ENCODE assay signal across 15 cellular contexts in the genomic region with DNA sequence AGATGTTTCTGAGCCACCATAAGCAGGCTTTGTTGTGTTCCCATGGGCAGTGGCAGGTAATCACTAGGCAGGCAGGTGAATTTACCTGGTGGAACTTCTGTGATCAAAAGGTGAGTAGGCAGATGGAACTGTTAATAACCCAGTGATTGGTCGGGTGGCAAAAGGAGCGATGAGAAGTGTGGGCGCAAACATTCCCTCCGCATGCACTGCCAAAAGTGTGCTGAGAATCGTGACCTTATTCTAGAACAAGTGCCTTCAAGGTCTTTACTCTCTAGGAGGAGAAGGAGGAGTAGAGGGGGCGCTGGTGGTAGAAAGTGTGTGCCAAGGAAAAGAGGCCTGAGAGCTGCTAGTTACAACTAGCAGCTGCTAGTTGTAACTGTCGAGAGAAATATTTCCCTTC.
"Had no signal": no experiment of that assay in that cellular context is flagged by ENCODE, and none has a peak within 500 bp of the region (broad histone marks: within the 10 kb centered on the region; RNA-seq: fewer than 3 reads in every experiment).

No MANE protein-coding gene starts in this region.

- H3K4me3 Mint-ChIP-seq: activated naive CD4-positive, alpha-beta T cell treated with anti-CD3 and anti-CD28 coated beads for 36 hours; mesothelial cell of epicardium had no signal

- H3K27ac ChIP-seq: brain microvascular endothelial cell, right atrium auricular region, skin epidermis, vagina had no signal

- H3K36me3 ChIP-seq: brain microvascular endothelial cell, right atrium auricular region, vagina had no signal

- DNase-seq: activated CD4-positive, alpha-beta T cell treated with anti-CD3 and anti-CD28 coated beads, Interleukin-2, amount 50 U/mL, for 48 hours; activated CD8-positive, alpha-beta memory T cell treated with anti-CD3 and anti-CD28 coated beads, Interleukin-2, amount 50 U/mL, for 4 hours; activated naive CD4-positive, alpha-beta T cell treated with anti-CD3 and anti-CD28 coated beads for 36 hours; amygdala; brain microvascular endothelial cell; cerebellar nuclear complex; dermis blood vessel endothelial cell; hippocampal formation; posterior cingulate gyrus; stimulated activated CD4-positive, alpha-beta T cell treated with anti-CD3 and anti-CD28 coated beads, Interleukin-4, amount 100 ng/mL, for 4 hours; T-helper 17 cell had no signal

- H3K36me3 Mint-ChIP-seq: mesothelial cell of epicardium had no signal

- H3K9me3 ChIP-seq: right atrium auricular region, vagina had no signal

- ATAC-seq: T-helper 17 cell had no signal

- H3K27me3 Mint-ChIP-seq: T-helper 17 cell had no signal

- H3K9me3 Mint-ChIP-seq: activated naive CD4-positive, alpha-beta T cell treated with anti-CD3 and anti-CD28 coated beads for 36 hours had no signal

- H3K4me3 ChIP-seq: right atrium auricular region, skin epidermis, vagina had no signal

- H3K27ac Mint-ChIP-seq: activated naive CD4-positive, alpha-beta T cell treated with anti-CD3 and anti-CD28 coated beads for 36 hours; mesothelial cell of epicardium; T-helper 17 cell had no signal
